7 cellular contexts compared by ENCODE assay signal in genomic region chr12:19284658-19285057, GRCh38.
"Had no signal": no experiment of that assay in that cellular context is flagged by ENCODE, and none has a peak within 500 bp of the region (broad histone marks: within the 10 kb centered on the region; RNA-seq: fewer than 3 reads in every experiment).

No MANE protein-coding gene starts in this region.

- H3K4me1 Mint-ChIP-seq: IgD-negative memory B cell had no signal

- FAIRE-seq: HTR-8/SVneo, K562 had no signal

- ATAC-seq: K562 had no signal

- H3K9me3 Mint-ChIP-seq: IgD-negative memory B cell had no signal

- H3K27ac Mint-ChIP-seq: IgD-negative memory B cell had no signal

- H3K27ac ChIP-seq: HL-60 had no signal

- H3K36me3 Mint-ChIP-seq: IgD-negative memory B cell had no signal

- DNase-seq: IMR-90, KBM-7, KG1 had no signal

- H3K4me3 ChIP-seq: K562 had no signal
